8 cellular contexts compared by ENCODE assay signal in genomic region chr20:43736588-43737091, GRCh38. TPM values are rescaled to one million over a fixed set of nuclear protein-coding genes. Genes with fewer than 3 reads are reported as not detected.
DNase-seq lines count a peak whose midpoint lies in the region; ATAC-seq and TF ChIP-seq lines count a peak whose summit lies in the region.
"Had no signal": no experiment of that assay in that cellular context is flagged by ENCODE, and none has a peak within 500 bp of the region (broad histone marks: within the 10 kb centered on the region; RNA-seq: fewer than 3 reads in every experiment).

No MANE protein-coding gene starts in this region.

- H3K4me1 ChIP-seq in mucosa of descending colon (ENCODE audit: low read depth) = no peaks in the 10 kb centered on the region
- H3K4me1 ChIP-seq in CD4-positive, alpha-beta memory T cell (ENCODE audit: insufficient read depth, low read length) = no peaks in the 10 kb centered on the region

- H3K4me1 Mint-ChIP-seq in CD4-positive, alpha-beta memory T cell = peaks cover 2 to 13% (median 8%) of the 10 kb centered on the region in 4 donors

- H3K27ac ChIP-seq in CD4-positive, alpha-beta memory T cell (ENCODE audit: low read depth, low read length) = no peak overlapping the region

- H3K36me3 Mint-ChIP-seq in CD4-positive, alpha-beta memory T cell = no peaks in the 10 kb centered on the region

- POLR2A ChIA-PET in CD4-positive, alpha-beta memory T cell (lab: Charles Lee; ENCODE audit: partially characterized antibody) = no interaction called here

- ATAC-seq in GM19023 (IDR thresholded peaks at IDR 0.05; ENCODE audit: unreplicated experiment) (peak; percentile 60), HG02759 (IDR thresholded peaks at IDR 0.05; ENCODE audit: unreplicated experiment) (peak; percentile 88), mucosa of descending colon (peak; percentile 62), GM18909 (IDR thresholded peaks at IDR 0.05; ENCODE audit: poor library complexity, unreplicated experiment) (no peak)

- H3K27me3 ChIP-seq in CD4-positive, alpha-beta memory T cell (ENCODE audit: insufficient read depth, low read length) = no peaks in the 10 kb centered on the region

- no peaks in the 10 kb centered on the region for H3K36me3 ChIP-seq in mucosa of descending colon (ENCODE audit: low read depth)
- H3K36me3 ChIP-seq in CD4-positive, alpha-beta memory T cell (ENCODE audit: insufficient read depth, low read length) = no peaks in the 10 kb centered on the region

- no peak overlapping the region for H3K27ac Mint-ChIP-seq in CD4-positive, alpha-beta memory T cell

- H3K9me3 Mint-ChIP-seq in CD4-positive, alpha-beta memory T cell = no peaks in the 10 kb centered on the region

- DNase-seq in RKO (ENCODE audit: low spot score) = peak; percentile 28
- DNase-seq in mucosa of descending colon = no peak
- DNase-seq in CD4-positive, alpha-beta memory T cell = no peak
- no peak for DNase-seq in NCI-H446 (lab: John Stamatoyannopoulos, UW)
- DNase-seq: NCI-H2081 treated with DMSO at 0.1 percent for 48 hours had no signal

- no peaks in the 10 kb centered on the region for H3K9me3 ChIP-seq in mucosa of descending colon
- no peaks in the 10 kb centered on the region for H3K9me3 ChIP-seq in CD4-positive, alpha-beta memory T cell (ENCODE audit: control insufficient read depth in 1 of 2, low read length in 2 of 2)

- CTCF ChIA-PET in CD4-positive, alpha-beta memory T cell (lab: Charles Lee; ENCODE audit: partially characterized antibody) = interaction anchor here (1.6 to 2.3 kb wide), 2 partner anchors 13 to 343 kb away, joined by 7 to 12 read pairs; no protein-coding TSS in a partner anchor

- intact Hi-C loops in mucosa of descending colon (cut with DNase I, micrococcal nuclease) = no loop called here
- intact Hi-C loops in CD4-positive, alpha-beta memory T cell (cut with micrococcal nuclease) = no loop called here

- TF ChIP-seq CTCF in mucosa of descending colon (IDR thresholded peaks at IDR 0.05) = no peak

- no peak overlapping the region for H3K4me3 Mint-ChIP-seq in CD4-positive, alpha-beta memory T cell

- H3K4me3 ChIP-seq in mucosa of descending colon = no peak overlapping the region
- no peak overlapping the region for H3K4me3 ChIP-seq in CD4-positive, alpha-beta memory T cell (ENCODE audit: low read length in 2 of 2)

- peaks cover 1% of the 10 kb centered on the region in 2 donors for H3K27me3 Mint-ChIP-seq in CD4-positive, alpha-beta memory T cell

RNA-seq across cellular contexts. Expression of gene GTSF1L, which starts 9.8 kb away (rescaled TPM):
- not detected for total RNA-seq in mucosa of descending colon
- not detected for total RNA-seq in CD4-positive, alpha-beta memory T cell
- polyA plus RNA-seq in CD4-positive, alpha-beta memory T cell = not detected
